Comparison of ENCODE assay signal across 15 cellular contexts in the genomic region with DNA sequence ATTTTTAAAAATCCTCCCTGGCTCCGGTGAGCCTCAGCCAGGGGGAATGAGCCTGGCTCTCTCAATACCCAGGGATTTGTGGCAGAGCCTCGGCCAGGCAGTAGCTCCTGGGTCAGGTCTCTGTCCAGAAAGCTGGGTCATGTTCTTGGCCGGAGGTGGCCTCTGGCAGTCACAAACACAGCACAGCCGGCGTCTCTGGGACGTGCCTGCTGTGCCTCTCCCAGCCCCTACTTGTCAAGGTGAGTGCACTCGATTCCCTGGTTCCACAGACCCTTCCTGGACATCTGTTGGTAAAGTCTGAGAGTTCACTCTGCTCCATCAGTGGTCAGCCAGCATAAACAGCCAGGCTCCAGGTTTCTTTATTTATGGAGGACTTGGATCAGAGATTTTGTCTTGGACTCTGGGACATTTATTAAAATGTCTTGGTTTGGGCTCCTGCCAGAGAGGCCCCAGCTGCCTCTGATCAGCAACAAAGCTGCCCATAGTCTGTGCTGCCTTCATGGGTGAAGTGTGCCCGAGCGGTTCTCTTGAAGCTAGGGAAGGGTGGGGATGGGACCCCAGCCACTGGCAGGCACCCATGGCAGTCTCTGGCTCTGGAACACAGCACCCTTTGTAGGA. TPM values are rescaled to one million over a fixed set of nuclear protein-coding genes. Genes with fewer than 3 reads are reported as not detected.
DNase-seq lines count a peak whose midpoint lies in the region; TF ChIP-seq lines count a peak whose summit lies in the region.
"Had no signal": no experiment of that assay in that cellular context is flagged by ENCODE, and none has a peak within 500 bp of the region (broad histone marks: within the 10 kb centered on the region; RNA-seq: fewer than 3 reads in every experiment).

No MANE protein-coding gene starts in this region.

- H3K79me2 ChIP-seq in mesendoderm (ENCODE audit: control insufficient read depth, insufficient read depth, low read length) = no peaks in the 10 kb centered on the region

- no peak overlapping the region for H3K14ac ChIP-seq in mesenchymal stem cell (ENCODE audit: low read length in 2 of 2)

- POLR2A ChIA-PET in CD4-positive, alpha-beta memory T cell (lab: Charles Lee; ENCODE audit: partially characterized antibody) = interaction anchor here (6.5 kb wide), 1 partner anchor 110 kb away, joined by 35 read pairs; the partner anchor contains the start of gene RPS6KA5

- no peaks in the 10 kb centered on the region for H3K79me1 ChIP-seq in mesenchymal stem cell (replicated peaks; ENCODE audit: low read length, poor library complexity, severe bottlenecking)
- no peaks in the 10 kb centered on the region for H3K79me1 ChIP-seq in mesendoderm (ENCODE audit: low read length)

- H3K4me1 Mint-ChIP-seq in CD4-positive, alpha-beta memory T cell = peaks cover 3 to 7% (median 5%) of the 10 kb centered on the region in 4 donors

- H3K27me3 Mint-ChIP-seq in CD4-positive, alpha-beta memory T cell = no peaks in the 10 kb centered on the region
- H3K27me3 Mint-ChIP-seq: activated naive CD4-positive, alpha-beta T cell treated with anti-CD3 and anti-CD28 coated beads, Interleukin-2, amount 10 ng/mL, durations not matched to agents 7 days and 5 days; IgD-negative memory B cell had no signal

- H3K27me3 ChIP-seq in mesenchymal stem cell (ENCODE audit: control insufficient read depth in 1 of 2, insufficient read depth in 1 of 2, low read length in 2 of 2) = no peaks in the 10 kb centered on the region
- no peaks in the 10 kb centered on the region for H3K27me3 ChIP-seq in tibial artery
- H3K27me3 ChIP-seq in mesendoderm (ENCODE audit: insufficient read depth, low read length, poor library complexity) = no peaks in the 10 kb centered on the region
- H3K27me3 ChIP-seq in CD4-positive, alpha-beta memory T cell (ENCODE audit: insufficient read depth, low read length) = no peaks in the 10 kb centered on the region

- H3K36me3 ChIP-seq in mesenchymal stem cell (ENCODE audit: control insufficient read depth in 1 of 2, insufficient read depth in 2 of 2, low read depth in 1 of 2, low read length in 2 of 2) (peaks cover 29 to 77% of the 10 kb centered on the region in 2 experiments), tibial artery (peaks cover 10 to 41% (median 15%) of the 10 kb centered on the region in 3 donors), mesendoderm (ENCODE audit: control insufficient read depth, insufficient read depth, low read length) (no peaks in the 10 kb centered on the region)
- peaks cover 43% of the 10 kb centered on the region for H3K36me3 ChIP-seq in CD4-positive, alpha-beta memory T cell (ENCODE audit: insufficient read depth, low read length)

- DNase-seq in NCI-H1694 treated with DMSO at 0.1 percent for 48 hours (lab: John Stamatoyannopoulos, UW) (peak; percentile 63), NCI-H1694 (lab: John Stamatoyannopoulos, UW) (no peak), coronary artery (ENCODE audit: low spot score) (no peak), mesenchymal stem cell (no peak), tibial artery (no peak), mesendoderm (no peak), NCI-H2196 (lab: John Stamatoyannopoulos, UW; ENCODE audit: unreplicated experiment) (no peak)
- no peak for DNase-seq in CD4-positive, alpha-beta memory T cell
- DNase-seq: activated CD4-positive, alpha-beta T cell treated with anti-CD3 and anti-CD28 coated beads, Interleukin-2, amount 50 U/mL, for 4 hours; activated naive CD4-positive, alpha-beta T cell treated with anti-CD3 and anti-CD28 coated beads, Interleukin-2, amount 10 ng/mL, durations not matched to agents 7 days and 5 days; GOT3; NK-92 treated with Interleukin-12 subunit alpha and Interleukin-12 subunit beta, amount 100 ng/mL, for 24 hours; SW 1271 had no signal

- H2BK12ac ChIP-seq in mesenchymal stem cell (ENCODE audit: low read length in 2 of 2) = no peak overlapping the region

- H2BK120ac ChIP-seq in mesenchymal stem cell (ENCODE audit: low read depth, low read length) (no peak overlapping the region), mesendoderm (ENCODE audit: low read depth, low read length) (no peak overlapping the region)

- no peak overlapping the region for H4K5ac ChIP-seq in mesendoderm (ENCODE audit: low read length)

- no peak overlapping the region for H2AFZ ChIP-seq in mesenchymal stem cell (ENCODE audit: low read depth, low read length)

- H3K23ac ChIP-seq in mesenchymal stem cell (ENCODE audit: low read length in 2 of 2) (no peak overlapping the region), mesendoderm (ENCODE audit: low read length) (no peak overlapping the region)

- no peaks in the 10 kb centered on the region for H3K9me3 Mint-ChIP-seq in CD4-positive, alpha-beta memory T cell
- H3K9me3 Mint-ChIP-seq: activated naive CD4-positive, alpha-beta T cell treated with anti-CD3 and anti-CD28 coated beads, Interleukin-2, amount 10 ng/mL, durations not matched to agents 7 days and 5 days; IgD-negative memory B cell had no signal

- intact Hi-C loops in tibial artery (cut with DNase I; ENCODE audit: low total_unique reads) = loop anchor here (2.0 kb wide), 1 partner anchor 114 kb away; no protein-coding TSS in a partner anchor
- intact Hi-C loops in CD4-positive, alpha-beta memory T cell (cut with micrococcal nuclease) = no loop called here

- H4K8ac ChIP-seq in mesenchymal stem cell (ENCODE audit: low read length) (no peak overlapping the region), mesendoderm (ENCODE audit: low read depth, low read length) (no peak overlapping the region)

- no peak overlapping the region for H3K4ac ChIP-seq in mesenchymal stem cell (ENCODE audit: low read depth in 1 of 2, low read length in 2 of 2)
- no peak overlapping the region for H3K4ac ChIP-seq in mesendoderm (ENCODE audit: low read depth, low read length)

- H3K9ac ChIP-seq in mesenchymal stem cell (ENCODE audit: low read length) (peak overlapping the region; percentile 18), mesendoderm (ENCODE audit: low read length) (no peak overlapping the region)

- H3K36me3 Mint-ChIP-seq in CD4-positive, alpha-beta memory T cell = peaks cover 29 to 59% of the 10 kb centered on the region in 2 donors

- H3K9me3 ChIP-seq in mesenchymal stem cell (ENCODE audit: control insufficient read depth, low read length) (no peaks in the 10 kb centered on the region), tibial artery (no peaks in the 10 kb centered on the region)
- H3K9me3 ChIP-seq in CD4-positive, alpha-beta memory T cell (ENCODE audit: control insufficient read depth in 1 of 2, low read length in 2 of 2) = no peaks in the 10 kb centered on the region

- H2BK5ac ChIP-seq in mesenchymal stem cell (ENCODE audit: low read depth, low read length, poor library complexity, severe bottlenecking) (no peak overlapping the region), mesendoderm (ENCODE audit: low read length) (no peak overlapping the region)

- H3K4me1 ChIP-seq in mesenchymal stem cell (ENCODE audit: control insufficient read depth, insufficient read depth, low read depth, low read length) (peaks cover 7% of the 10 kb centered on the region), tibial artery (peaks cover 0 to 29% (median 19%) of the 10 kb centered on the region in 4 donors), mesendoderm (ENCODE audit: control insufficient read depth, low read depth, low read length) (no peaks in the 10 kb centered on the region)
- no peaks in the 10 kb centered on the region for H3K4me1 ChIP-seq in CD4-positive, alpha-beta memory T cell (ENCODE audit: insufficient read depth, low read length)

- H4K91ac ChIP-seq in mesenchymal stem cell (ENCODE audit: low read length) = no peak overlapping the region

- H2BK15ac ChIP-seq in mesenchymal stem cell (ENCODE audit: low read depth, poor library complexity, severe bottlenecking) = no peak overlapping the region
- H2BK15ac ChIP-seq in mesendoderm (replicated peaks; ENCODE audit: low read depth) = no peak overlapping the region

- no peak overlapping the region for H3K4me2 ChIP-seq in mesenchymal stem cell (ENCODE audit: low read length, poor library complexity, severe bottlenecking)
- no peak overlapping the region for H3K4me2 ChIP-seq in mesendoderm (ENCODE audit: low read length)

- 89% methylated on average over 9 of the region's 9 CpGs for WGBS in mesenchymal stem cell
- no CpG with 5 or more reads among the region's 9 CpGs for WGBS in mesendoderm (ENCODE audit: extremely low coverage, insufficient coverage, low lambda C conversion rate)

- no peak overlapping the region for H3K4me3 Mint-ChIP-seq in CD4-positive, alpha-beta memory T cell
- H3K4me3 Mint-ChIP-seq: activated naive CD4-positive, alpha-beta T cell treated with anti-CD3 and anti-CD28 coated beads, Interleukin-2, amount 10 ng/mL, durations not matched to agents 7 days and 5 days; IgD-negative memory B cell had no signal

- peak overlapping the region; percentile 6 for H3K4me3 ChIP-seq in coronary artery
- H3K4me3 ChIP-seq in mesenchymal stem cell (ENCODE audit: insufficient read depth in 1 of 2, low read depth in 1 of 2, low read length in 2 of 2) = no peak overlapping the region
- no peak overlapping the region for H3K4me3 ChIP-seq in tibial artery
- no peak overlapping the region for H3K4me3 ChIP-seq in mesendoderm (ENCODE audit: low read length)
- H3K4me3 ChIP-seq in CD4-positive, alpha-beta memory T cell (ENCODE audit: low read length in 2 of 2) = no peak overlapping the region

- H3K27ac ChIP-seq in coronary artery (peak overlapping the region; percentile 58 to 59), mesenchymal stem cell (ENCODE audit: low read length, poor library complexity, severe bottlenecking) (no peak overlapping the region), tibial artery (peak overlapping the region; percentile 45 to 52), mesendoderm (ENCODE audit: low read depth, low read length) (no peak overlapping the region)
- H3K27ac ChIP-seq in CD4-positive, alpha-beta memory T cell (ENCODE audit: low read depth, low read length) = no peak overlapping the region
- H3K27ac ChIP-seq: 22Rv1 had no signal

- TF ChIP-seq CTCF in coronary artery (IDR thresholded peaks at IDR 0.05) (no peak), tibial artery (IDR thresholded peaks at IDR 0.05) (no peak)

- no peak overlapping the region for H2AK5ac ChIP-seq in mesenchymal stem cell (ENCODE audit: low read length, severe bottlenecking)
- no peak overlapping the region for H2AK5ac ChIP-seq in mesendoderm (ENCODE audit: low read length)

- CTCF ChIA-PET in CD4-positive, alpha-beta memory T cell (lab: Charles Lee; ENCODE audit: partially characterized antibody) = interaction anchor here (0.9 to 13.2 kb wide), 9 partner anchors 14 to 276 kb away, joined by 3 to 480 read pairs (median 5); partner anchors contain the start of gene RPS6KA5

- H3K56ac ChIP-seq in mesendoderm (ENCODE audit: low read length) = no peak overlapping the region

- H3K18ac ChIP-seq in mesenchymal stem cell (ENCODE audit: low read depth in 1 of 2, low read length in 2 of 2) = no peak overlapping the region
- H3K18ac ChIP-seq in mesendoderm (ENCODE audit: low read length) = no peak overlapping the region

- H3K27ac Mint-ChIP-seq in CD4-positive, alpha-beta memory T cell = peak overlapping the region in 2 of 7 donors; percentile 29 to 55

RNA-seq across cellular contexts. Expression of gene DGLUCY, which starts 56.7 kb away (rescaled TPM):
- polyA plus RNA-seq in mesenchymal stem cell (2013, experiment 1 of 2) = 22.1 TPM
- 20.8 TPM for polyA plus RNA-seq in mesenchymal stem cell (2013, experiment 2 of 2)
- 9.2 TPM for polyA plus RNA-seq in mesendoderm (2013, experiment 1 of 2)
- 9.7 TPM for polyA plus RNA-seq in mesendoderm (2013, experiment 2 of 2)
- total RNA-seq in CD4-positive, alpha-beta memory T cell = 100 to 1,000 TPM; 132 to 141 TPM
- 10 to 100 TPM; 40.9 to 45.5 TPM for polyA plus RNA-seq in CD4-positive, alpha-beta memory T cell

Comparison
In these comparisons a context has a peak if more than half of its experiments do, and no peak if none do; other contexts are left out.
1. H3K27ac ChIP-seq: peak in coronary artery (2 of 2) and tibial artery (2 of 2); none in mesenchymal stem cell (single experiment), mesendoderm (single experiment) and CD4-positive, alpha-beta memory T cell (single experiment).